In the genomic region with DNA sequence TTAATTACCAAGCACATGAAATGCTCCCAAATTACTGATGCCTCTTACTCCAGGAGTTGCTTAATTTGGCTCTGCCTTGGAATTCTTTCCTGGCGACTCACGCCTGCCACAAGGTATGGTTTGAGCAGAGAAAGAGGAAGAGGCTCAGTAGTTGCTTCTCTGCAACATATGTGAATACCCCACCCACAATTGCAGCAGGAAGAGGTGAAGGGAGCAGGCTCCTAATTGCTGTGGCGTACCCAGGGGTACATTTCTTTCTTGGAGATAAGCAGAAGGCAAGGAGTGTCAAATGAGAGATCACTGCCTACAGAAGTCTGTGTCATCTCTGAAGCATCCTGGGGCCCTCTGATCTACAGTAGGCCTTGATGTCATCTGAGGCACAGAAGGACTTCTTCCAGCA, we compare ENCODE assay signal across 17 cellular contexts. TPM values are rescaled to one million over a fixed set of nuclear protein-coding genes. Genes with fewer than 3 reads are reported as not detected.
DNase-seq lines count a peak whose midpoint lies in the region; ATAC-seq and TF ChIP-seq lines count a peak whose summit lies in the region.
"Had no signal": no experiment of that assay in that cellular context is flagged by ENCODE, and none has a peak within 500 bp of the region (broad histone marks: within the 10 kb centered on the region; RNA-seq: fewer than 3 reads in every experiment).

No MANE protein-coding gene starts in this region.

- H3K9me3 Mint-ChIP-seq in activated CD4-positive, alpha-beta T cell treated with anti-CD3 and anti-CD28 coated beads, Interleukin-2, amount 10 ng/mL, durations not matched to agents 24 days and 14 days, result no peaks in the 10 kb centered on the region
- H3K9me3 Mint-ChIP-seq: activated CD4-positive, alpha-beta memory T cell treated with anti-CD3 and anti-CD28 coated beads, Interleukin-2, amount 10 ng/mL, durations not matched to agents 7 days and 5 days; nephron; T-helper 2 cell treated with Interferon-gamma antibody and Interleukin-4, amounts not matched to agents 5 μg/mL and 100 μg/mL, for 36 hours had no signal

- H3K27ac ChIP-seq in VCaP (peak overlapping the region; percentile 79), right atrium auricular region (no peak overlapping the region)
- H3K27ac ChIP-seq: 22Rv1, body of pancreas, hepatocyte, left ventricle myocardium inferior had no signal

- intact Hi-C loops in activated CD4-positive, alpha-beta T cell treated with anti-CD3 and anti-CD28 coated beads, Interleukin-2, amount 10 ng/mL, durations not matched to agents 24 days and 14 days (cut with micrococcal nuclease), result no loop called here

- H3K4me1 ChIP-seq in right atrium auricular region, result peaks cover 0 to 11% of the 10 kb centered on the region in 2 donors
- H3K4me1 ChIP-seq: body of pancreas had no signal

- H3K9me3 ChIP-seq in right atrium auricular region, result no peaks in the 10 kb centered on the region
- H3K9me3 ChIP-seq: body of pancreas, Caco-2, left ventricle myocardium inferior had no signal

- H3K4me3 ChIP-seq in foreskin fibroblast (ENCODE audit: low read depth in 1 of 2, low read length in 2 of 2) (no peak overlapping the region), right atrium auricular region (no peak overlapping the region)
- H3K4me3 ChIP-seq: body of pancreas, hepatocyte, left ventricle myocardium inferior had no signal

- H3K4me3 Mint-ChIP-seq in activated CD4-positive, alpha-beta T cell treated with anti-CD3 and anti-CD28 coated beads, Interleukin-2, amount 10 ng/mL, durations not matched to agents 24 days and 14 days, result no peak overlapping the region
- H3K4me3 Mint-ChIP-seq: activated CD4-positive, alpha-beta memory T cell treated with anti-CD3 and anti-CD28 coated beads, Interleukin-2, amount 10 ng/mL, durations not matched to agents 7 days and 5 days; nephron; T-helper 2 cell treated with Interferon-gamma antibody and Interleukin-4, amounts not matched to agents 5 μg/mL and 100 μg/mL, for 36 hours had no signal

- H3K27ac Mint-ChIP-seq in activated CD4-positive, alpha-beta T cell treated with anti-CD3 and anti-CD28 coated beads, Interleukin-2, amount 10 ng/mL, durations not matched to agents 24 days and 14 days, result no peak overlapping the region
- H3K27ac Mint-ChIP-seq: activated CD4-positive, alpha-beta memory T cell treated with anti-CD3 and anti-CD28 coated beads, Interleukin-2, amount 10 ng/mL, durations not matched to agents 7 days and 5 days; nephron; T-helper 2 cell treated with Interferon-gamma antibody and Interleukin-4, amounts not matched to agents 5 μg/mL and 100 μg/mL, for 36 hours had no signal

- H3K27me3 Mint-ChIP-seq in activated CD4-positive, alpha-beta T cell treated with anti-CD3 and anti-CD28 coated beads, Interleukin-2, amount 10 ng/mL, durations not matched to agents 24 days and 14 days, result peaks cover 23% of the 10 kb centered on the region

- no peaks in the 10 kb centered on the region for H3K36me3 ChIP-seq in right atrium auricular region
- H3K36me3 ChIP-seq: left ventricle myocardium inferior had no signal

- no peaks in the 10 kb centered on the region for H3K36me3 Mint-ChIP-seq in activated CD4-positive, alpha-beta T cell treated with anti-CD3 and anti-CD28 coated beads, Interleukin-2, amount 10 ng/mL, durations not matched to agents 24 days and 14 days (ENCODE audit: low read depth)

- TF ChIP-seq CTCF in VCaP (conservative IDR thresholded peaks at IDR 0.05) (no peak), foreskin fibroblast (IDR thresholded peaks at IDR 0.05; ENCODE audit: low read depth, low read length) (no peak), right atrium auricular region (IDR thresholded peaks at IDR 0.05) (no peak)

- H3K27me3 ChIP-seq in right atrium auricular region, result no peaks in the 10 kb centered on the region
- H3K27me3 ChIP-seq: body of pancreas, hepatocyte had no signal

- no peaks in the 10 kb centered on the region for H3K4me1 Mint-ChIP-seq in activated CD4-positive, alpha-beta T cell treated with anti-CD3 and anti-CD28 coated beads, Interleukin-2, amount 10 ng/mL, durations not matched to agents 24 days and 14 days
- H3K4me1 Mint-ChIP-seq: activated CD4-positive, alpha-beta memory T cell treated with anti-CD3 and anti-CD28 coated beads, Interleukin-2, amount 10 ng/mL, durations not matched to agents 7 days and 5 days; nephron had no signal

- DNase-seq in activated CD4-positive, alpha-beta T cell treated with anti-CD3 and anti-CD28 coated beads, Interleukin-2, amount 10 ng/mL, durations not matched to agents 24 days and 14 days, result peak; percentile 35
- no peak for DNase-seq in activated CD4-positive, alpha-beta T cell treated with anti-CD3 and anti-CD28 coated beads for 1 hour
- DNase-seq in foreskin fibroblast (peak; percentile 57 to 83), NCI-H1417 (lab: John Stamatoyannopoulos, UW) (no peak), right atrium auricular region (ENCODE audit: low spot score) (no peak), NCI-H1694 (lab: John Stamatoyannopoulos, UW) (no peak)
- DNase-seq: activated CD4-positive, alpha-beta memory T cell treated with anti-CD3 and anti-CD28 coated beads, Interleukin-2, amount 10 ng/mL, durations not matched to agents 7 days and 5 days; body of pancreas; effector memory CD4-positive, alpha-beta T cell; left ventricle myocardium inferior had no signal

- no peak for ATAC-seq in GM19397 (IDR thresholded peaks at IDR 0.05; ENCODE audit: unreplicated experiment)
- ATAC-seq: body of pancreas had no signal

RNA-seq across cellular contexts. Expression of a gene that starts 10.6 kb away (rescaled TPM):
- not detected in 2 replicates for total RNA-seq in activated CD4-positive, alpha-beta T cell treated with anti-CD3 and anti-CD28 coated beads, Interleukin-2, amount 10 ng/mL, durations not matched to agents 24 days and 14 days
- total RNA-seq in right atrium auricular region, result 100 to 1,000 TPM in 1 of 2 donors, 10 to 100 TPM in 1; 83.7 to 240 TPM
- total RNA-seq: activated CD4-positive, alpha-beta memory T cell treated with anti-CD3 and anti-CD28 coated beads, Interleukin-2, amount 10 ng/mL, durations not matched to agents 7 days and 5 days had no signal

Comparison
In these comparisons a context has a peak if more than half of its experiments do, and no peak if none do; other contexts are left out.
1. DNase-seq: peak in activated CD4-positive, alpha-beta T cell treated with anti-CD3 and anti-CD28 coated beads, Interleukin-2, amount 10 ng/mL, durations not matched to agents 24 days and 14 days (single experiment) and foreskin fibroblast (2 of 2); none in activated CD4-positive, alpha-beta T cell treated with anti-CD3 and anti-CD28 coated beads for 1 hour (single experiment), NCI-H1417 (0 of 3), right atrium auricular region (single experiment) and NCI-H1694 (single experiment).
2. RNA of a gene that starts 10.6 kb away (total RNA-seq): 83.7 to 240 TPM in right atrium auricular region; not detected in activated CD4-positive, alpha-beta T cell treated with anti-CD3 and anti-CD28 coated beads, Interleukin-2, amount 10 ng/mL, durations not matched to agents 24 days and 14 days; every median in the first group is over 10 times any median in the second.